In genomic region chr7:258476-259190, GRCh38 we compare ENCODE assay signal across 28 cellular contexts. TPM values are rescaled to one million over a fixed set of nuclear protein-coding genes. Genes with fewer than 3 reads are reported as not detected.
DNase-seq lines count a peak whose midpoint lies in the region; ATAC-seq, FAIRE-seq and TF ChIP-seq lines count a peak whose summit lies in the region.
"Had no signal": no experiment of that assay in that cellular context is flagged by ENCODE, and none has a peak within 500 bp of the region (broad histone marks: within the 10 kb centered on the region; RNA-seq: fewer than 3 reads in every experiment).

No MANE protein-coding gene starts in this region.

- H3K4me2 ChIP-seq in neuronal stem cell (ENCODE audit: insufficient read depth, low read length, poor library complexity, severe bottlenecking) = no peak overlapping the region
- H3K4me2 ChIP-seq: A549, KMS-11 had no signal

- H3K36me3 ChIP-seq in neuronal stem cell (replicated peaks in 1 of 2; ENCODE audit: control insufficient read depth in 2 of 2, insufficient read depth in 2 of 2, low read length in 2 of 2) = peaks cover 11 to 20% of the 10 kb centered on the region in 2 donors

- H3K9me3 ChIP-seq in neuronal stem cell (replicated peaks in 1 of 2; ENCODE audit: control insufficient read depth in 2 of 2, insufficient read depth in 1 of 2, low read depth in 1 of 2, low read length in 2 of 2) = peaks cover 28 to 31% of the 10 kb centered on the region in 2 donors

- no CpG with 5 or more reads among the region's 31 CpGs for WGBS in neuronal stem cell (ENCODE audit: extremely low coverage in 2 of 2, insufficient read length in 2 of 2, insufficient replicate concordance in 1 of 2), 2 donors

- H3K4me1 ChIP-seq in neuronal stem cell (ENCODE audit: control insufficient read depth in 2 of 2, insufficient read depth in 1 of 2, low read depth in 1 of 2, low read length in 2 of 2) = no peaks in the 10 kb centered on the region
- H3K4me1 ChIP-seq: A549 had no signal

- no peak overlapping the region for H3K9ac ChIP-seq in neuronal stem cell (ENCODE audit: low read depth, low read length, poor library complexity)
- H3K9ac ChIP-seq: GM23248, KMS-11 had no signal

- no peaks in the 10 kb centered on the region for H3K79me1 ChIP-seq in neuronal stem cell (ENCODE audit: low read depth, low read length)

- H3K23ac ChIP-seq in neuronal stem cell (ENCODE audit: low read depth, low read length, poor library complexity) = no peak overlapping the region

- no peak for ATAC-seq in left ventricle myocardium superior
- no peak for ATAC-seq in Right ventricle myocardium inferior
- no peak for ATAC-seq in HG03378 (IDR thresholded peaks at IDR 0.05; ENCODE audit: unreplicated experiment)
- ATAC-seq: PC-3 had no signal

- no peak for FAIRE-seq in H54 (lab: Jason Lieb, UNC)
- FAIRE-seq: A549, GM18507 had no signal

- no peak for TF ChIP-seq POLR2A in H54 (IDR thresholded peaks at IDR 0.05; ENCODE audit: low read depth, low read length)

- H3K18ac ChIP-seq in neuronal stem cell (ENCODE audit: low read length) = peak overlapping the region; percentile 53

- H3K4ac ChIP-seq in neuronal stem cell (ENCODE audit: low read length) = no peak overlapping the region

- H2BK5ac ChIP-seq in neuronal stem cell (ENCODE audit: low read length) = no peak overlapping the region

- peak overlapping the region; percentile 65 for H3K14ac ChIP-seq in neuronal stem cell (ENCODE audit: low read length)

- H4K8ac ChIP-seq in neuronal stem cell (ENCODE audit: low read depth, low read length) = no peak overlapping the region

- H2AFZ ChIP-seq in neuronal stem cell (ENCODE audit: low read length) = no peak overlapping the region
- H2AFZ ChIP-seq: GM23248 had no signal

- no peak overlapping the region for H2BK15ac ChIP-seq in neuronal stem cell (ENCODE audit: low read length)

- intact Hi-C loops in left ventricle myocardium superior (cut with micrococcal nuclease) (no loop called here), Right ventricle myocardium inferior (cut with DNase I) (no loop called here)

- H2AK5ac ChIP-seq in neuronal stem cell (ENCODE audit: low read depth, low read length) = peak overlapping the region; percentile 57

- no peaks in the 10 kb centered on the region for H3K27me3 ChIP-seq in neuronal stem cell (ENCODE audit: control insufficient read depth in 3 of 3, insufficient read depth in 3 of 3, low read depth in 1 of 3, low read length in 3 of 3)

- H2BK12ac ChIP-seq in neuronal stem cell (ENCODE audit: low read length) = no peak overlapping the region

- H4K91ac ChIP-seq in neuronal stem cell (ENCODE audit: low read depth, low read length, poor library complexity) = no peak overlapping the region

- DNase-seq in left ventricle myocardium superior (peak; percentile 22), Right ventricle myocardium inferior (ENCODE audit: missing footprints) (no peak), iPS-NIHi11 (ENCODE audit: low spot score) (peak; percentile 24), neuronal stem cell (ENCODE audit: low spot score) (no peak), AML-193 (lab: John Stamatoyannopoulos, UW) (no peak), H54 (ENCODE audit: insufficient read length, low spot score) (no peak)
- DNase-seq: C1 segment of cervical spinal cord; CD4-positive, alpha-beta memory T cell; COR-L47; DMS53; GM23248; H9; HFFc6; MM.1S; NCI-H2029; NCI-H446 treated with DMSO at 0.1 percent for 48 hours; NCI-H82; NK-92 treated with Interleukin-12 subunit alpha and Interleukin-12 subunit beta, amount 100 ng/mL, for 24 hours; PC-3; SHP77 treated with DMSO at 0.1 percent for 48 hours had no signal

- no peak overlapping the region for H2BK120ac ChIP-seq in neuronal stem cell (ENCODE audit: low read depth, low read length)

- no peak overlapping the region for H3K4me3 ChIP-seq in neuronal stem cell (ENCODE audit: low read length in 2 of 2)
- H3K4me3 ChIP-seq: A549, GM23248 had no signal

- H3K27ac ChIP-seq in neuronal stem cell (replicated peaks; ENCODE audit: low read length) = no peak overlapping the region
- H3K27ac ChIP-seq: A549, GM23248, KMS-11 had no signal

RNA-seq across cellular contexts. Expression of gene FOXL3, which starts 31.3 kb away (rescaled TPM):
- total RNA-seq in left ventricle myocardium superior = not detected
- not detected for total RNA-seq in Right ventricle myocardium inferior
- not detected for polyA plus RNA-seq in neuronal stem cell (2013, experiment 1 of 2)
- polyA plus RNA-seq in neuronal stem cell (2013, experiment 2 of 2) = not detected
- total RNA-seq: CD4-positive, alpha-beta memory T cell; Daoy; G401; GM23248; H9; HFFc6; PC-3; RPMI7951 had no signal
- polyA plus RNA-seq: A549; CD4-positive, alpha-beta memory T cell; GM23248; IgD-negative memory B cell had no signal

Comparison
In these comparisons a context has a peak if more than half of its experiments do, and no peak if none do; other contexts are left out.
1. DNase-seq: peak in left ventricle myocardium superior (single experiment) and iPS-NIHi11 (single experiment); none in Right ventricle myocardium inferior (single experiment), neuronal stem cell (single experiment), AML-193 (0 of 2) and H54 (single experiment).